ENCODE assay signal across 27 cellular contexts in the genomic region with DNA sequence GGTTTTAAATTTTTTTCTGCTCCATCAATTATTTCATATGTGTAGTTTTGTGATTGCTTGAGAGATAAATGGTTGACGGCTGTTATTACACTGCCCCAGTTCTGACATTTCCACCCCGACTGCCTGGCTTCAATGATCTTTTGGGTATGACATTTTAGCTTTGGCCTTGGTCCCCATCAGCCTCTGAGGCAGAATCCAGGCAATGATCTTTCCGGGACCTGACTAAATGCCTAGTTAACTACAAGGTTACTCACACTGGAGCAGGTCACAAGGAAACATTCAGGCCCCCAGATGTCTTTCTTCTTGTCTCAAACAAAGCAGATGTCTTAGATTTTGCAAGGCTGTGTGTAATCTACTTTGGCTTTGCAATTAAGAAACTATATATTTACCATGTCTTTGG.
A peak's percentile ranks its signal among the peaks of the same experiment; 100 is the strongest.
DNase-seq lines count a peak whose midpoint lies in the region; FAIRE-seq and TF ChIP-seq lines count a peak whose summit lies in the region.
"Had no signal": no experiment of that assay in that cellular context is flagged by ENCODE, and none has a peak within 500 bp of the region (broad histone marks: within the 10 kb centered on the region; RNA-seq: fewer than 3 reads in every experiment).

No MANE protein-coding gene starts in this region.

- H3K36me3 Mint-ChIP-seq in glutamatergic neuron (ENCODE audit: unreplicated experiment), result no peaks in the 10 kb centered on the region
- H3K36me3 Mint-ChIP-seq: mesothelial cell of epicardium, naive B cell had no signal

- H3K4me3 ChIP-seq in fibroblast of the aortic adventitia (ENCODE audit: low read depth, low read length) (no peak overlapping the region), neuron (ENCODE audit: low read length) (no peak overlapping the region)
- H3K4me3 ChIP-seq: esophagus muscularis mucosa, PC-9, psoas muscle had no signal

- TF ChIP-seq CTCF in fibroblast of the aortic adventitia (IDR thresholded peaks at IDR 0.05; ENCODE audit: insufficient read depth, low read length), result no peak
- TF ChIP-seq CTCF in glutamatergic neuron (IDR thresholded peaks at IDR 0.05; ENCODE audit: partially characterized antibody, unreplicated experiment), result no peak

- H3K4me1 Mint-ChIP-seq in glutamatergic neuron (ENCODE audit: low read depth, unreplicated experiment), result peaks cover 6% of the 10 kb centered on the region
- H3K4me1 Mint-ChIP-seq: naive B cell had no signal

- peak; percentile 96 for FAIRE-seq in TTC549 (lab: Jason Lieb, UNC)
- FAIRE-seq: H1 had no signal

- H3K4me3 Mint-ChIP-seq in glutamatergic neuron (ENCODE audit: unreplicated experiment), result no peak overlapping the region
- H3K4me3 Mint-ChIP-seq: dendritic cell treated with granulocyte-macrophage colony-stimulating factor and Interleukin-4, amounts not matched to agents 40 ng/mL and 50 ng/mL, for 4 days; mesothelial cell of epicardium; naive B cell had no signal

- peak overlapping the region; percentile 5 for H2AFZ ChIP-seq in neuron (ENCODE audit: low read depth, low read length)
- H2AFZ ChIP-seq: PC-9 had no signal

- H3K27me3 ChIP-seq in neuron (ENCODE audit: insufficient read depth, low read length), result no peaks in the 10 kb centered on the region
- H3K27me3 ChIP-seq: esophagus muscularis mucosa had no signal

- H3K9me3 Mint-ChIP-seq in glutamatergic neuron (ENCODE audit: unreplicated experiment), result no peaks in the 10 kb centered on the region
- H3K9me3 Mint-ChIP-seq: dendritic cell treated with granulocyte-macrophage colony-stimulating factor and Interleukin-4, amounts not matched to agents 40 ng/mL and 50 ng/mL, for 4 days; mesothelial cell of epicardium; naive B cell had no signal

- H3K9me3 ChIP-seq in neuron (ENCODE audit: low read length), result no peaks in the 10 kb centered on the region
- H3K9me3 ChIP-seq: Caco-2, esophagus muscularis mucosa, psoas muscle had no signal

- DNase-seq in HCEC 1CT (peak; percentile 74), fibroblast of the aortic adventitia (ENCODE audit: low read depth) (peak; percentile 25), glutamatergic neuron (no peak), cerebellum (ENCODE audit: low spot score) (no peak), midbrain (lab: John Stamatoyannopoulos, UW) (no peak)
- DNase-seq: activated CD4-positive, alpha-beta T cell treated with anti-CD3 and anti-CD28 coated beads, Interleukin-2, amount 50 U/mL, for 48 hours; activated CD4-positive, CD25-positive, alpha-beta regulatory T cell treated with anti-CD3 and anti-CD28 coated beads, Interleukin-2, amount 50 U/mL, for 72 hours; activated gamma-delta T cell treated with Interleukin-2 at 50 U/mL for 16 hours; activated T-cell treated with anti-CD3 and anti-CD28 coated beads, Interleukin-2, amount 50 U/mL, for 48 hours; C1 segment of cervical spinal cord; Caco-2; left ventricle myocardium superior; naive B cell; NCI-H1930; NCI-H2171 treated with DMSO at 0.1 percent for 48 hours; NCI-H510A; occipital lobe; PC-9; psoas muscle; stimulated activated CD4-positive, alpha-beta T cell treated with anti-CD3 and anti-CD28 coated beads, Interleukin-4, amount 100 ng/mL, for 4 hours; trophoblast cell had no signal

- no peak overlapping the region for H3K27ac Mint-ChIP-seq in glutamatergic neuron (ENCODE audit: unreplicated experiment)
- H3K27ac Mint-ChIP-seq: dendritic cell treated with granulocyte-macrophage colony-stimulating factor and Interleukin-4, amounts not matched to agents 40 ng/mL and 50 ng/mL, for 4 days; naive B cell had no signal

- H3K36me3 ChIP-seq in neuron (ENCODE audit: insufficient read depth, low read length), result no peaks in the 10 kb centered on the region
- H3K36me3 ChIP-seq: esophagus muscularis mucosa had no signal

- H3K4me1 ChIP-seq in neuron (ENCODE audit: insufficient read depth, low read length), result peaks cover 7% of the 10 kb centered on the region
- H3K4me1 ChIP-seq: Caco-2, psoas muscle had no signal

- H3K27me3 Mint-ChIP-seq in glutamatergic neuron (ENCODE audit: unreplicated experiment), result no peaks in the 10 kb centered on the region

Comparison
In these comparisons a context has a peak if more than half of its experiments do, and no peak if none do; other contexts are left out.
1. DNase-seq: peak in HCEC 1CT (single experiment) and fibroblast of the aortic adventitia (single experiment); none in glutamatergic neuron (single experiment), cerebellum (single experiment) and midbrain (single experiment).